1 cellular context compared by ENCODE assay signal in genomic region chr10:14954001-14954770, GRCh38.
TF ChIP-seq lines count a peak whose summit lies in the region.

Gene DCLRE1C, minus strand, starts transcription at chr10:14954096. Its CDS starts 86 bp downstream, at chr10:14954010.

TF ChIP-seq in HepG2, 621 proteins besides CTCF, POLR2A, EP300 and RAD21 (continued from another document and continues in another):
- TF ChIP-seq FOXP4 (CRISPR knock-in tag; IDR thresholded peaks at IDR 0.05), result 0 out of 2 replicates have a peak, but pooled peaks have one; percentile 48
- no peak for TF ChIP-seq ZNF790 (CRISPR knock-in tag; IDR thresholded peaks at IDR 0.05; ENCODE audit: borderline replicate concordance)
- TF ChIP-seq SRY (CRISPR knock-in tag; IDR thresholded peaks at IDR 0.05), result no peak; the same call in none of the 2 replicates
- peak; percentile 100 for TF ChIP-seq CCDC6 (CRISPR knock-in tag; IDR thresholded peaks at IDR 0.05)
- peak; percentile 99; the same call in 1 of the 2 replicates for TF ChIP-seq CC2D1A (CRISPR knock-in tag; IDR thresholded peaks at IDR 0.05)
- TF ChIP-seq FIP1L1 (IDR thresholded peaks at IDR 0.05; ENCODE audit: borderline replicate concordance, insufficient read depth, low read depth, low read length), result no peak
- TF ChIP-seq HES4 (CRISPR knock-in tag; IDR thresholded peaks at IDR 0.05; ENCODE audit: borderline replicate concordance), result no peak
- TF ChIP-seq PPARG (CRISPR knock-in tag; conservative IDR thresholded peaks at IDR 0.05), result 0 out of 2 replicates have a peak, but pooled peaks have one; percentile 34
- peak; percentile 92 for TF ChIP-seq JUNB (CRISPR knock-in tag; IDR thresholded peaks at IDR 0.05; ENCODE audit: borderline replicate concordance)
- no peak for TF ChIP-seq ZNF773 (CRISPR knock-in tag; IDR thresholded peaks at IDR 0.05; ENCODE audit: borderline replicate concordance)
- TF ChIP-seq ZBTB1 (CRISPR knock-in tag; IDR thresholded peaks at IDR 0.05; ENCODE audit: borderline replicate concordance), result no peak
- TF ChIP-seq ZNF292 (CRISPR knock-in tag; IDR thresholded peaks at IDR 0.05; ENCODE audit: borderline replicate concordance, low read depth), result peak; percentile 93
- TF ChIP-seq ARID2 (CRISPR knock-in tag; IDR thresholded peaks at IDR 0.05; ENCODE audit: borderline replicate concordance), result peak; percentile 100
- TF ChIP-seq REPIN1 (CRISPR knock-in tag; IDR thresholded peaks at IDR 0.05; ENCODE audit: borderline replicate concordance, low read depth), result peak; percentile 100
- TF ChIP-seq HMG20B (CRISPR knock-in tag; conservative IDR thresholded peaks at IDR 0.05), result peak; percentile 13; the same call in 1 of the 2 replicates
- TF ChIP-seq ZNF713 (CRISPR knock-in tag; IDR thresholded peaks at IDR 0.05), result peak; percentile 95
- TF ChIP-seq CBFB (CRISPR knock-in tag; IDR thresholded peaks at IDR 0.05), result peak; percentile 68; the same call in 1 of the 2 replicates
- no peak for TF ChIP-seq ZNF646 (CRISPR knock-in tag; IDR thresholded peaks at IDR 0.05)
- no peak for TF ChIP-seq ZNF207 (IDR thresholded peaks at IDR 0.05; ENCODE audit: borderline replicate concordance)
- no peak for TF ChIP-seq ZBTB14 (CRISPR knock-in tag; IDR thresholded peaks at IDR 0.05)
- TF ChIP-seq ZNF672 (CRISPR knock-in tag; IDR thresholded peaks at IDR 0.05), result peak; percentile 84; the same call in 1 of the 2 replicates
- no peak for TF ChIP-seq ISX (CRISPR knock-in tag; conservative IDR thresholded peaks at IDR 0.05)
- no peak for TF ChIP-seq HHEX (CRISPR knock-in tag; IDR thresholded peaks at IDR 0.05)
- TF ChIP-seq GTF3A (CRISPR knock-in tag; conservative IDR thresholded peaks at IDR 0.05), result no peak
- peak; percentile 98 for TF ChIP-seq ZNF468 (CRISPR knock-in tag; IDR thresholded peaks at IDR 0.05)
- TF ChIP-seq IRF2 (CRISPR knock-in tag; IDR thresholded peaks at IDR 0.05), result peak; percentile 93
- TF ChIP-seq SNRNP70 (IDR thresholded peaks at IDR 0.05; ENCODE audit: low read depth, low read length), result no peak
- TF ChIP-seq PRDM10 (CRISPR knock-in tag; IDR thresholded peaks at IDR 0.05; ENCODE audit: low read depth), result no peak
- no peak for TF ChIP-seq GLMP (CRISPR knock-in tag; IDR thresholded peaks at IDR 0.05; ENCODE audit: borderline replicate concordance)
- TF ChIP-seq KLF16 (CRISPR knock-in tag; IDR thresholded peaks at IDR 0.05), result peak in 1 of 2 experiments; percentile 92; a peak in 2 of 4 replicates
- TF ChIP-seq ZNF564 (CRISPR knock-in tag; IDR thresholded peaks at IDR 0.05), result peak; percentile 95
- peak; percentile 73 for TF ChIP-seq ZNF772 (CRISPR knock-in tag; IDR thresholded peaks at IDR 0.05)
- TF ChIP-seq LCORL (IDR thresholded peaks at IDR 0.05), result no peak
- peak; percentile 78 for TF ChIP-seq LCORL (CRISPR knock-in tag; IDR thresholded peaks at IDR 0.05)
- peak; percentile 100 for TF ChIP-seq ZNF878 (CRISPR knock-in tag; IDR thresholded peaks at IDR 0.05)
- TF ChIP-seq ZNF24 (IDR thresholded peaks at IDR 0.05), result no peak
- TF ChIP-seq ZNF34 (CRISPR knock-in tag; IDR thresholded peaks at IDR 0.05; ENCODE audit: borderline replicate concordance), result no peak; the same call in 1 of the 2 replicates
- peak; percentile 86 for TF ChIP-seq PHF8 (CRISPR knock-in tag; IDR thresholded peaks at IDR 0.05)
- peak; percentile 95; the same call in 1 of the 2 replicates for TF ChIP-seq ZNF276 (CRISPR knock-in tag; IDR thresholded peaks at IDR 0.05; ENCODE audit: low read depth)
- TF ChIP-seq IKZF4 (CRISPR knock-in tag; IDR thresholded peaks at IDR 0.05; ENCODE audit: borderline replicate concordance, low read depth, not compliant biosample characterization), result peak; percentile 77
- peak; percentile 86; the same call in 1 of the 2 replicates for TF ChIP-seq ZNF367 (CRISPR knock-in tag; IDR thresholded peaks at IDR 0.05; ENCODE audit: borderline replicate concordance)
- TF ChIP-seq MATR3 (CRISPR knock-in tag; IDR thresholded peaks at IDR 0.05), result no peak
- TF ChIP-seq TRAFD1 (CRISPR knock-in tag; IDR thresholded peaks at IDR 0.05; ENCODE audit: borderline replicate concordance), result no peak; the same call in 1 of the 2 replicates
- TF ChIP-seq CBX5 (CRISPR knock-in tag; IDR thresholded peaks at IDR 0.05; ENCODE audit: borderline replicate concordance), result peak; percentile 65; the same call in 1 of the 2 replicates
- peak; percentile 64; the same call in 1 of the 2 replicates for TF ChIP-seq ZNF232 (CRISPR knock-in tag; IDR thresholded peaks at IDR 0.05; ENCODE audit: borderline replicate concordance)
